ENCODE assay signal across 16 cellular contexts in genomic region chr2:239184179-239184578, GRCh38.
"Had no signal": no experiment of that assay in that cellular context is flagged by ENCODE, and none has a peak within 500 bp of the region (broad histone marks: within the 10 kb centered on the region; RNA-seq: fewer than 3 reads in every experiment).

No MANE protein-coding gene starts in this region.

- H3K27me3 ChIP-seq: gastrocnemius medialis, pancreas, SJCRH30, thyroid gland had no signal

- H3K4me1 ChIP-seq: pancreas, SJCRH30, thyroid gland had no signal

- H3K4me1 Mint-ChIP-seq: activated B cell treated with CpG ODN at 0.5 μM for 24 hours had no signal

- H3K9me3 ChIP-seq: gastrocnemius medialis, pancreas, SJCRH30, thyroid gland had no signal

- H3K9me3 Mint-ChIP-seq: activated B cell treated with CpG ODN at 0.5 μM for 24 hours; nephron; stimulated activated effector memory CD8-positive, alpha-beta T cell treated with anti-CD3 and anti-CD28 coated beads, Interleukin-12 subunit alpha, Interleukin-12 subunit beta, amount 100 ng/mL, for 72 hours had no signal

- ATAC-seq: gastrocnemius medialis; pancreas; stimulated activated effector memory CD8-positive, alpha-beta T cell treated with anti-CD3 and anti-CD28 coated beads, Interleukin-12 subunit alpha, Interleukin-12 subunit beta, amount 100 ng/mL, for 72 hours had no signal

- DNase-seq: activated B cell treated with CpG ODN at 0.5 μM for 24 hours; activated CD4-positive, alpha-beta T cell treated with anti-CD3 and anti-CD28 coated beads, Interleukin-2, amount 50 U/mL, for 1 hour; activated CD8-positive, alpha-beta memory T cell treated with anti-CD3 and anti-CD28 coated beads for 24 hours; activated gamma-delta T cell; cerebellar nuclear complex; erythroblast; mesenchymal stem cell; SJCRH30; stimulated activated CD4-positive, alpha-beta T cell treated with anti-CD3 and anti-CD28 coated beads, Interleukin-12 subunit alpha, Interleukin-12 subunit beta, amount 100 ng/mL, for 4 hours; stimulated activated CD4-positive, alpha-beta T cell treated with anti-CD3 and anti-CD28 coated beads, Interleukin-2, amount 100 ng/mL, for 24 hours; T-helper 2 cell; thyroid gland had no signal

- H3K4me3 ChIP-seq: gastrocnemius medialis, pancreas, SJCRH30, thyroid gland had no signal

- H3K4me3 Mint-ChIP-seq: activated B cell treated with CpG ODN at 0.5 μM for 24 hours; nephron; stimulated activated effector memory CD8-positive, alpha-beta T cell treated with anti-CD3 and anti-CD28 coated beads, Interleukin-12 subunit alpha, Interleukin-12 subunit beta, amount 100 ng/mL, for 72 hours had no signal

- H3K27ac Mint-ChIP-seq: activated B cell treated with CpG ODN at 0.5 μM for 24 hours; nephron; stimulated activated effector memory CD8-positive, alpha-beta T cell treated with anti-CD3 and anti-CD28 coated beads, Interleukin-12 subunit alpha, Interleukin-12 subunit beta, amount 100 ng/mL, for 72 hours had no signal

- H3K27me3 Mint-ChIP-seq: activated B cell treated with CpG ODN at 0.5 μM for 24 hours had no signal

- H3K27ac ChIP-seq: pancreas, SJCRH30, thyroid gland had no signal
